8 cellular contexts compared by ENCODE assay signal in the genomic region with DNA sequence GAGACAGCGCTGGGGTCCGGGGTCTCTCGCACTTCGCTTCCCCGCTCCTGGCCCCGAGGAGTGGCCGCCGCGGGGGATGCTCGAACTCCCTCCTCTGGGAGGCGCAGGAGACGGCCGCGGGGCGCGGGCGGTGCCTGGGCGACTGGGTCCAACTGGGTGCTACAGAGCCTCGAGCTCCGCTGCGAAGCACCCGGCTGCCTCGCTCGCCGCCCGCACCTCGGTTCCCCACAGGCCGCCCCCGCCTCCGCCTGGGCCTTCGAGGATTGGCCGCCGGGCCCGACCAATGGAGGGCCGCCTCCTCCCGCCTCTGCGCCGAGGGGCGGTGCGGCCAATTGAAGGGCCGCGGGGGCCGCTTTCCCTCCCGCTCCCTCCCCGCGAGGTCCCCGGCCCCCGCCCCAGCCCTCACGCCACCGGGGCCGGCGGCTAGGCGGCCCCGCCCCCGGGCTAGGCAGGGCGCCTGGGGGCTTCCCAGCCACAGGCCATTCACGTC. TPM values are rescaled to one million over a fixed set of nuclear protein-coding genes. Genes with fewer than 3 reads are reported as not detected.
A peak's percentile ranks its signal among the peaks of the same experiment; 100 is the strongest.
DNase-seq lines count a peak whose midpoint lies in the region; ATAC-seq, FAIRE-seq and TF ChIP-seq lines count a peak whose summit lies in the region.

Gene CNN3, minus strand, starts transcription at position 196 of the 490 bp plus-strand sequence. CDS start 216 bp downstream, outside the sequence.

- peak within 1 kb of the TSS; percentile 66; the same call in 1 of the 2 replicates for H2AFZ ChIP-seq in H1 (ENCODE audit: low read length)

- H3K4me3 ChIP-seq in A673 (ENCODE audit: low read depth, low read length, poor library complexity, severe bottlenecking) (peak within 1 kb of the TSS; percentile 61), H1 (ENCODE audit: extremely low read depth in 1 of 4, insufficient read depth in 2 of 4, low read depth in 3 of 4, low read length in 4 of 4) (peak within 1 kb of the TSS; percentile 90 to 98 (median 97))

- peak within 1 kb of the TSS; percentile 45 for H3K27ac Mint-ChIP-seq in activated CD8-positive, alpha-beta memory T cell treated with anti-CD3 and anti-CD28 coated beads, Interleukin-2, amount 10 ng/mL, durations not matched to agents 7 days and 5 days
- H3K27ac Mint-ChIP-seq in memory B cell, result peak within 1 kb of the TSS; percentile 89

- H3K23ac ChIP-seq in H1 (ENCODE audit: insufficient read length), result no peak within 1 kb of the TSS

- peak within 1 kb of the TSS; percentile 61; the same call in 1 of the 2 replicates for H2BK15ac ChIP-seq in H1 (ENCODE audit: low read length)

- peak within 1 kb of the TSS; percentile 78; the same call in 1 of the 2 replicates for H2AK5ac ChIP-seq in H1 (ENCODE audit: low read depth, low read length)

- DNase-seq in A673 (ENCODE audit: low spot score) (peak; percentile 96), NCI-H446 (lab: John Stamatoyannopoulos, UW) (peak; percentile 84 to 98), H1 (ENCODE audit: low read depth in 1 of 2, low spot score in 2 of 2) (peak; percentile 81 to 92), memory B cell (ENCODE audit: low spot score in 2 of 2) (peak; percentile 57 to 72)
- peak; percentile 58 for DNase-seq in activated CD8-positive, alpha-beta memory T cell treated with anti-CD3 and anti-CD28 coated beads, Interleukin-2, amount 10 ng/mL, durations not matched to agents 7 days and 5 days
- DNase-seq in stimulated activated CD4-positive, alpha-beta T cell treated with anti-CD3 and anti-CD28 coated beads, TNF-alpha, amount 100 ng/mL, for 48 hours (ENCODE audit: low read depth in 3 of 3), result peak; percentile 34 to 59 (median 41)

- peak within 1 kb of the TSS; percentile 98 for H4K8ac ChIP-seq in H1 (ENCODE audit: extremely low read depth, insufficient read depth, low read length)

- peaks cover 9% of the 10 kb centered on the region for H3K4me1 Mint-ChIP-seq in activated CD8-positive, alpha-beta memory T cell treated with anti-CD3 and anti-CD28 coated beads, Interleukin-2, amount 10 ng/mL, durations not matched to agents 7 days and 5 days
- H3K4me1 Mint-ChIP-seq in memory B cell, result peaks cover 21% of the 10 kb centered on the region

- no peaks in the 10 kb centered on the region for H3K9me3 Mint-ChIP-seq in activated CD8-positive, alpha-beta memory T cell treated with anti-CD3 and anti-CD28 coated beads, Interleukin-2, amount 10 ng/mL, durations not matched to agents 7 days and 5 days (ENCODE audit: low read depth)
- H3K9me3 Mint-ChIP-seq in memory B cell, result no peaks in the 10 kb centered on the region

- peak within 1 kb of the TSS; percentile 96 for H2BK5ac ChIP-seq in H1 (ENCODE audit: low read depth, low read length)

- peaks cover 28 to 71% of the 10 kb centered on the region in 2 experiments for H3K79me2 ChIP-seq in H1 (ENCODE audit: control insufficient read depth in 1 of 2, insufficient read depth in 2 of 2, low read length in 2 of 2)

- TF ChIP-seq RAD21 in H1 (IDR thresholded peaks at IDR 0.05 in 1 of 2, conservative IDR thresholded peaks at IDR 0.05 in 1 of 2; ENCODE audit: low read depth in 2 of 2, low read length in 2 of 2), result 0 out of 4 replicates have a peak, but pooled peaks of 1 of the 2 experiments have one; percentile 0

- H3K9ac ChIP-seq in H1 (replicated peaks in 1 of 4; ENCODE audit: extremely low read depth in 1 of 4, low read depth in 3 of 4, low read length in 3 of 4), result peak within 1 kb of the TSS; percentile 95 to 97 (median 97)

- CTCF ChIA-PET in A673 (lab: Charles Lee), result interaction anchor here (0.6 to 1.3 kb wide), 3 partner anchors 52 to 115 kb away, joined by 3 to 7 read pairs (median 3); no protein-coding TSS in a partner anchor
- CTCF ChIA-PET in activated CD8-positive, alpha-beta memory T cell treated with anti-CD3 and anti-CD28 coated beads, Interleukin-2, amount 10 ng/mL, durations not matched to agents 7 days and 5 days (lab: Charles Lee), result interaction anchor here (1.0 kb wide), 1 partner anchor 72 kb away, joined by 3 read pairs; no protein-coding TSS in a partner anchor
- CTCF ChIA-PET in H1 (lab: Charles Lee; ENCODE audit: partially characterized antibody), result interaction anchor here (0.9 to 1.8 kb wide), 3 partner anchors 34 to 114 kb away, joined by 3 to 7 read pairs (median 3); no protein-coding TSS in a partner anchor

- TF ChIP-seq POLR2A in H1 (IDR thresholded peaks at IDR 0.05; ENCODE audit: control extremely low read depth in 1 of 2, low read depth in 2 of 2, low read length in 2 of 2), result peak; percentile 93 to 99

- H3K18ac ChIP-seq in H1 (ENCODE audit: extremely low read depth, low read length), result peak within 1 kb of the TSS; percentile 92

- no peak for TF ChIP-seq CTCF in A673 (conservative IDR thresholded peaks at IDR 0.05; ENCODE audit: low read depth, low read length)
- TF ChIP-seq CTCF in H1 (IDR thresholded peaks at IDR 0.05; ENCODE audit: control extremely low read depth in 1 of 3, insufficient read depth in 1 of 3, low read depth in 1 of 3, low read length in 3 of 3), result no peak

- peaks cover 2% of the 10 kb centered on the region for H3K36me3 Mint-ChIP-seq in activated CD8-positive, alpha-beta memory T cell treated with anti-CD3 and anti-CD28 coated beads, Interleukin-2, amount 10 ng/mL, durations not matched to agents 7 days and 5 days
- no peaks in the 10 kb centered on the region for H3K36me3 Mint-ChIP-seq in memory B cell

- no peaks in the 10 kb centered on the region for H3K36me3 ChIP-seq in A673 (ENCODE audit: insufficient read depth, low read length, poor library complexity, severe bottlenecking)
- H3K36me3 ChIP-seq in H1 (ENCODE audit: control insufficient read depth in 2 of 4, insufficient read depth in 4 of 4, low read length in 3 of 4), result peaks cover 0 to 14% (median 0%) of the 10 kb centered on the region in 4 experiments; a peak in 1 of 8 replicates

- H3K14ac ChIP-seq in H1 (ENCODE audit: insufficient read length), result peak within 1 kb of the TSS; percentile 35

- peaks cover 7% of the 10 kb centered on the region for H3K23me2 ChIP-seq in H1 (ENCODE audit: low read depth, low read length)

- peak within 1 kb of the TSS; percentile 85; the same call in 1 of the 2 replicates for H2BK12ac ChIP-seq in H1 (ENCODE audit: low read depth, low read length)

- H2BK120ac ChIP-seq in H1 (replicated peaks; ENCODE audit: low read depth, low read length), result peak within 1 kb of the TSS; percentile 84

- H3K9me3 ChIP-seq in A673 (ENCODE audit: low read depth, low read length, poor library complexity, severe bottlenecking), result no peaks in the 10 kb centered on the region
- H3K9me3 ChIP-seq in H1 (ENCODE audit: insufficient read depth in 2 of 2, low read depth in 1 of 2, low read length in 1 of 2), result no peaks in the 10 kb centered on the region

- POLR2A ChIA-PET in A673 (lab: Charles Lee; ENCODE audit: low non-redundant PET) (no interaction called here), H1 (lab: Charles Lee; ENCODE audit: partially characterized antibody) (interaction anchor here (0.5 to 2.5 kb wide), 18 partner anchors 9 to 300 kb away, joined by 3 to 18 read pairs (median 3); partner anchors contain the start of gene ALG14)

- peak in 1 of 2 experiments; percentile 76; a peak in 1 of 3 replicates for TF ChIP-seq EP300 in H1 (IDR thresholded peaks at IDR 0.05; ENCODE audit: borderline replicate concordance in 1 of 2, low read depth in 2 of 2, low read length in 2 of 2)

- peak within 1 kb of the TSS; percentile 76 to 85 for H3K4me2 ChIP-seq in H1 (ENCODE audit: insufficient read depth in 1 of 2, low read depth in 2 of 2, low read length in 2 of 2)

- FAIRE-seq in H1 (lab: Jason Lieb, UNC), result no peak

- no peaks in the 10 kb centered on the region for H3K27me3 ChIP-seq in A673 (replicated peaks; ENCODE audit: insufficient read depth, low read depth, low read length, poor library complexity)
- no peaks in the 10 kb centered on the region for H3K27me3 ChIP-seq in H1 (replicated peaks in 1 of 4; ENCODE audit: control insufficient read depth in 3 of 4, extremely low read depth in 1 of 4, insufficient read depth in 3 of 4, low read length in 3 of 4)

- H2BK20ac ChIP-seq in H1 (ENCODE audit: low read length), result no peak within 1 kb of the TSS

- WGBS in H1 (ENCODE audit: extremely low coverage in 1 of 2, insufficient coverage in 1 of 2, insufficient read length in 1 of 2, insufficient replicate concordance in 2 of 2, low coverage in 1 of 2, low lambda C conversion rate in 2 of 2, missing lambda C conversion rate in 1 of 2), 2 experiments, result 0% methylated on average over 27 of the region's 57 CpGs; no CpG with 5 or more reads in 1 of the 2 experiments

- peak within 1 kb of the TSS; percentile 93 for H3K4ac ChIP-seq in H1 (replicated peaks; ENCODE audit: insufficient read length, low read depth, low read length)

- H3K4me1 ChIP-seq in A673 (ENCODE audit: insufficient read depth, low read length, poor library complexity, severe bottlenecking) (peaks cover 51% of the 10 kb centered on the region), H1 (replicated peaks in 1 of 4; ENCODE audit: control insufficient read depth in 3 of 4, insufficient read depth in 4 of 4, low read length in 3 of 4) (peaks cover 4 to 20% (median 14%) of the 10 kb centered on the region in 4 experiments; a peak in 6 of 7 replicates)

- peaks cover 48% of the 10 kb centered on the region for H3K27me3 Mint-ChIP-seq in activated CD8-positive, alpha-beta memory T cell treated with anti-CD3 and anti-CD28 coated beads, Interleukin-2, amount 10 ng/mL, durations not matched to agents 7 days and 5 days
- H3K27me3 Mint-ChIP-seq in memory B cell, result peaks cover 22% of the 10 kb centered on the region

- H3K79me1 ChIP-seq in H1 (ENCODE audit: low read depth, low read length), result peaks cover 8% of the 10 kb centered on the region

- ATAC-seq in GM18909 (IDR thresholded peaks at IDR 0.05; ENCODE audit: poor library complexity, unreplicated experiment) (peak; percentile 85), HG03139 (IDR thresholded peaks at IDR 0.05; ENCODE audit: unreplicated experiment) (peak; percentile 72), memory B cell (ENCODE audit: low read depth) (peak; percentile 74)
- peak; percentile 88 for ATAC-seq in activated CD8-positive, alpha-beta memory T cell treated with anti-CD3 and anti-CD28 coated beads, Interleukin-2, amount 10 ng/mL, durations not matched to agents 7 days and 5 days

- H3K4me3 Mint-ChIP-seq in activated CD8-positive, alpha-beta memory T cell treated with anti-CD3 and anti-CD28 coated beads, Interleukin-2, amount 10 ng/mL, durations not matched to agents 7 days and 5 days, result peak within 1 kb of the TSS; percentile 64
- H3K4me3 Mint-ChIP-seq in memory B cell, result peak within 1 kb of the TSS; percentile 90

- no TSS peak for BruUV-seq in A673 (replicated peaks; lab: Mats Ljungman, UMichigan)

- H3K56ac ChIP-seq in H1 (replicated peaks; ENCODE audit: insufficient read length, low read depth, low read length), result peak within 1 kb of the TSS; percentile 80

- peak within 1 kb of the TSS; percentile 86 for H3K27ac ChIP-seq in A673 (ENCODE audit: low read depth, low read length, poor library complexity, severe bottlenecking)
- peak within 1 kb of the TSS; percentile 96 for H3K27ac ChIP-seq in H1 (ENCODE audit: low read depth, low read length)

- H4K5ac ChIP-seq in H1 (ENCODE audit: insufficient read length, low read depth, low read length), result peak within 1 kb of the TSS; percentile 81

- peaks cover 21 to 24% of the 10 kb centered on the region in 2 experiments for H4K20me1 ChIP-seq in H1 (replicated peaks in 1 of 2; ENCODE audit: control insufficient read depth in 1 of 2, insufficient read depth in 2 of 2, low read length in 2 of 2)

- intact Hi-C loops in A673 (cut with micrococcal nuclease; ENCODE audit: unreplicated experiment), result loop anchor here (1.0 to 5.0 kb wide), 3 partner anchors 75 to 116 kb away; no protein-coding TSS in a partner anchor

- H4K91ac ChIP-seq in H1 (replicated peaks; ENCODE audit: insufficient read length, low read length), result peak within 1 kb of the TSS; percentile 98

RNA-seq across cellular contexts. Expression of gene CNN3, which starts in this region (rescaled TPM):
- total RNA-seq in A673 (2021), result 233 and 260 TPM in 2 replicates
- 1 to 10 TPM; 3.5 to 4.6 TPM for total RNA-seq in activated CD8-positive, alpha-beta memory T cell treated with anti-CD3 and anti-CD28 coated beads, Interleukin-2, amount 10 ng/mL, durations not matched to agents 7 days and 5 days
- 262 and 266 TPM in 2 replicates for total RNA-seq in H1 (2021; fragmentation: NEBNext Ultra II Directional; extraction: Animal tissue kit (Norgen Biotek cat#: 25700))
- 85.2 and 134 TPM in 2 replicates for polyA plus RNA-seq in H1 (2011; rRNA removed)
- 137 TPM for polyA plus RNA-seq in H1 (2011; cell fraction: cytosol; rRNA removed)
- 71.1 TPM for polyA plus RNA-seq in H1 (2011; cell fraction: nucleus; rRNA removed)
- polyA plus RNA-seq in H1 (2012, experiment 1 of 2), result 197 to 274 TPM (median 227 TPM) in 4 replicates
- 28.2 TPM for polyA plus RNA-seq in H1 (2012, experiment 2 of 2)
- polyA plus RNA-seq in H1 (2013, experiment 1 of 2), result 118 TPM
- 124 TPM for polyA plus RNA-seq in H1 (2013, experiment 2 of 2)
- polyA minus RNA-seq in H1 (2011; rRNA and poly(A)+ RNA removed), result 179 and 244 TPM in 2 replicates
- polyA minus RNA-seq in H1 (2011; cell fraction: cytosol; rRNA and poly(A)+ RNA removed), result 141 TPM
- 140 TPM for polyA minus RNA-seq in H1 (2011; cell fraction: nucleus; rRNA and poly(A)+ RNA removed)

Comparison
In these comparisons a context has a peak if more than half of its experiments do, and no peak if none do; other contexts are left out.
1. Peak in every context shown above with its lines: DNase-seq, ATAC-seq, H3K4me3 ChIP-seq and H3K27ac ChIP-seq.
2. RNA of gene CNN3 (total RNA-seq): 262 to 266 TPM in H1 and 233 to 260 TPM in A673; 3.5 to 4.6 TPM in activated CD8-positive, alpha-beta memory T cell treated with anti-CD3 and anti-CD28 coated beads, Interleukin-2, amount 10 ng/mL, durations not matched to agents 7 days and 5 days; every median in the first group is over 10 times any median in the second.
3. DNase-seq: peak in every context shown above with its lines; median percentile 96 in A673; 91 in NCI-H446; 86 in H1; 64 in memory B cell; 58 in activated CD8-positive, alpha-beta memory T cell treated with anti-CD3 and anti-CD28 coated beads, Interleukin-2, amount 10 ng/mL, durations not matched to agents 7 days and 5 days; 41 in stimulated activated CD4-positive, alpha-beta T cell treated with anti-CD3 and anti-CD28 coated beads, TNF-alpha, amount 100 ng/mL, for 48 hours.